13 cellular contexts compared by ENCODE assay signal in the genomic region with DNA sequence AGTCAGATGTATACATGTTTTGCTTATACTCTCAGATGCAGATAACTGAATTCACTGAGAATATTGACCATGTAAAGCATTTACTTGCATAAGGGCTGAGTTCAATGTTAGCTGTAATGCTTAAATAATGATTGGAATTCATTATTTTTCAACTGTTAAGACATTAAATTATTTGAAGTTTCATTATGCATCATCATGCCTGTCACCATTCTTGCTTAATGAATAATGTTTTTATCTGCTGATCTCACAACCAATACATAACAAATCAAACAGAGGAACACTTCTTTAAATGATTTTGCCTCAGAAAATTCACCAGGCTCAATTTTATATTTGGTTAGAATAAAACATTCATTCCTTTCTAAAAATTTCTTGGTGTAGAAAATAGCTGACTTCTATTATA.
"Had no signal": no experiment of that assay in that cellular context is flagged by ENCODE, and none has a peak within 500 bp of the region (broad histone marks: within the 10 kb centered on the region; RNA-seq: fewer than 3 reads in every experiment).

No MANE protein-coding gene starts in this region.

- H3K36me3 ChIP-seq: spleen had no signal

- H3K27ac ChIP-seq: psoas muscle, spleen had no signal

- H3K4me1 ChIP-seq: psoas muscle, spleen had no signal

- DNase-seq: activated CD4-positive, alpha-beta T cell treated with anti-CD3 and anti-CD28 coated beads for 4 hours; activated CD8-positive, alpha-beta memory T cell treated with anti-CD3 and anti-CD28 coated beads, Interleukin-2, amount 50 U/mL, for 4 hours; activated CD8-positive, alpha-beta T cell treated with anti-CD3 and anti-CD28 coated beads, Interleukin-2, amount 10 ng/mL, durations not matched to agents 7 days and 5 days; activated effector memory CD4-positive, alpha-beta T cell treated with anti-CD3 and anti-CD28 coated beads, Interleukin-2, amount 50 U/mL, for 16 hours; activated T-cell treated with anti-CD3 and anti-CD28 coated beads, Interleukin-2, amount 50 U/mL, for 48 hours; amygdala; effector CD8-positive, alpha-beta T cell; psoas muscle; spleen; T-helper 2 cell had no signal

- H3K27me3 ChIP-seq: spleen had no signal

- H3K9me3 ChIP-seq: psoas muscle had no signal

- ATAC-seq: activated CD8-positive, alpha-beta T cell treated with anti-CD3 and anti-CD28 coated beads, Interleukin-2, amount 10 ng/mL, durations not matched to agents 7 days and 5 days; left lobe of liver; psoas muscle; sciatic nerve; WTC11 had no signal

- H3K4me3 ChIP-seq: psoas muscle, spleen had no signal
